Comparison of ENCODE assay signal across 9 cellular contexts in the genomic region with DNA sequence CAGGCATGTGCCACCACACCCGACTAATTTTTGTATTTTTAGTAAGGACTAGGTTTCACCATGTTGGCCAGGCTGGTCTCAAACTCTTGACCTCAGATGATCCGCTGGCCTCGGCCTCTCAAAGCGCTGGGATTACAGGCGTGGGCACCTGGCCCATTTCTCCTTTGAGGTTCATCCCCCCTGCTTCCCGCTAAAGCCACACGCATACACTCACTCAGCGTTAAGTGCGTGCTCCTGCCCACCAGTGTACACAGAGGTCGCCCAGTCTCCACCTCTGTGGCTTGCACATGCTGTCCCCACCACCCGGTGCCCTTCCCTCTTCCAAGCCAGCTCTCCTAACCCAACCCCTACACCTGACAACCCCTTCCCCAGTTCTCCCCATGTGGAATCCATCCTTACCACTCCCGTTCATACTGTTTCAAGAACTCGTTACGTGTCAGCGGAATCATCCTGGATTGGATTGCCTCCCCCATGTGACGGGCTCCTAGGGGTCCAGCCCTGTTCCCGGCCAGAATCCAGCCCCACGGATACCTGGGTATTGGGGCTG. TPM values are rescaled to one million over a fixed set of nuclear protein-coding genes. Genes with fewer than 3 reads are reported as not detected.
DNase-seq lines count a peak whose midpoint lies in the region; ATAC-seq and TF ChIP-seq lines count a peak whose summit lies in the region.
"Had no signal": no experiment of that assay in that cellular context is flagged by ENCODE, and none has a peak within 500 bp of the region (broad histone marks: within the 10 kb centered on the region; RNA-seq: fewer than 3 reads in every experiment).

No MANE protein-coding gene starts in this region.

- H3K36me3 ChIP-seq in DOHH2 (ENCODE audit: control insufficient read depth, low read length) (no peaks in the 10 kb centered on the region), OCI-LY3 (replicated peaks; ENCODE audit: low read depth, low read length) (peaks cover 12% of the 10 kb centered on the region)

- H3K4me2 ChIP-seq in DOHH2 (ENCODE audit: low read length) (peak overlapping the region; percentile 89), OCI-LY3 (ENCODE audit: low read length) (peak overlapping the region; percentile 68)

- H3K27me3 ChIP-seq in DOHH2 (ENCODE audit: control insufficient read depth, low read length) = no peaks in the 10 kb centered on the region
- no peaks in the 10 kb centered on the region for H3K27me3 ChIP-seq in OCI-LY3 (ENCODE audit: low read depth, low read length)

- H4K20me1 ChIP-seq in DOHH2 (ENCODE audit: control insufficient read depth, insufficient read depth, low read depth, low read length) = no peaks in the 10 kb centered on the region
- no peaks in the 10 kb centered on the region for H4K20me1 ChIP-seq in OCI-LY3 (ENCODE audit: insufficient read depth, low read length)

- peak overlapping the region; percentile 53 for H3K9ac ChIP-seq in OCI-LY3 (ENCODE audit: low read length)

- H3K36me3 Mint-ChIP-seq in effector memory CD8-positive, alpha-beta T cell (ENCODE audit: insufficient read depth) = peaks cover 11% of the 10 kb centered on the region

- H3K4me1 Mint-ChIP-seq in effector memory CD8-positive, alpha-beta T cell (ENCODE audit: low read depth in 2 of 2) = peaks cover 21 to 22% of the 10 kb centered on the region in 2 donors

- H3K9me2 ChIP-seq in DOHH2 (replicated peaks; ENCODE audit: control insufficient read depth, low read length) = no peaks in the 10 kb centered on the region

- DNase-seq in effector memory CD8-positive, alpha-beta T cell = no peak
- DNase-seq in sciatic nerve (ENCODE audit: low spot score) = no peak
- no peak for DNase-seq in NCI-H146 (lab: John Stamatoyannopoulos, UW)
- no peak for DNase-seq in NCI-H748 treated with DMSO at 0.1 percent for 48 hours (lab: John Stamatoyannopoulos, UW)

- H3K9me3 Mint-ChIP-seq in effector memory CD8-positive, alpha-beta T cell = no peaks in the 10 kb centered on the region

- H3K9me3 ChIP-seq in DOHH2 (ENCODE audit: control insufficient read depth, insufficient read depth, low read length) = peaks cover 13% of the 10 kb centered on the region
- H3K9me3 ChIP-seq in OCI-LY3 (ENCODE audit: insufficient read depth, low read length) = peaks cover 12% of the 10 kb centered on the region

- H3K79me2 ChIP-seq in DOHH2 (ENCODE audit: control insufficient read depth, low read length) = no peaks in the 10 kb centered on the region
- no peaks in the 10 kb centered on the region for H3K79me2 ChIP-seq in OCI-LY3 (ENCODE audit: low read length)

- peak overlapping the region; percentile 90 to 92 for H3K4me3 Mint-ChIP-seq in effector memory CD8-positive, alpha-beta T cell

- TF ChIP-seq CTCF in DOHH2 (IDR thresholded peaks at IDR 0.05; ENCODE audit: low read depth, low read length, poor library complexity, severe bottlenecking) = no peak
- no peak for TF ChIP-seq CTCF in OCI-LY3 (IDR thresholded peaks at IDR 0.05; ENCODE audit: low read depth, low read length)

- H3K4me1 ChIP-seq in DOHH2 (ENCODE audit: control insufficient read depth, low read length) (peaks cover 50% of the 10 kb centered on the region), OCI-LY3 (ENCODE audit: low read length) (peaks cover 51% of the 10 kb centered on the region)

- H3K4me3 ChIP-seq in DOHH2 (ENCODE audit: low read length) (peak overlapping the region; percentile 75), OCI-LY3 (ENCODE audit: low read length) (peak overlapping the region; percentile 67)

- ATAC-seq in effector memory CD8-positive, alpha-beta T cell (replicated peaks) = peak; percentile 9
- ATAC-seq in sciatic nerve (peak; percentile 51), HG02840 (IDR thresholded peaks at IDR 0.05; ENCODE audit: low FRiP score, unreplicated experiment) (no peak), GM21447 (IDR thresholded peaks at IDR 0.05; ENCODE audit: unreplicated experiment) (no peak)

- H3K27me3 Mint-ChIP-seq in effector memory CD8-positive, alpha-beta T cell = no peaks in the 10 kb centered on the region

- H3F3A ChIP-seq in DOHH2 (ENCODE audit: control insufficient read depth, insufficient read depth) = peaks cover 9% of the 10 kb centered on the region

- no peak overlapping the region for H3K27ac ChIP-seq in DOHH2 (ENCODE audit: low read depth, low read length)
- no peak overlapping the region for H3K27ac ChIP-seq in OCI-LY3 (ENCODE audit: low read length)

- intact Hi-C loops in sciatic nerve (cut with DNase I) = no loop called here

- peak overlapping the region; percentile 95 to 97 for H3K27ac Mint-ChIP-seq in effector memory CD8-positive, alpha-beta T cell

- H2AFZ ChIP-seq in OCI-LY3 (ENCODE audit: low read depth, low read length) = peak overlapping the region; percentile 84

RNA-seq across cellular contexts. Expression of a gene that starts 15.7 kb away (rescaled TPM):
- 40.0 TPM for total RNA-seq in sciatic nerve

RNA-seq across cellular contexts. Expression of a gene that starts 22.6 kb away (rescaled TPM):
- 18.9 TPM for total RNA-seq in sciatic nerve

RNA-seq across cellular contexts. Expression of a gene that starts 54.4 kb away (rescaled TPM):
- not detected for total RNA-seq in sciatic nerve
- total RNA-seq: left cardiac atrium had no signal

Comparison
In these comparisons a context has a peak if more than half of its experiments do, and no peak if none do; other contexts are left out.
1. ATAC-seq: peak in effector memory CD8-positive, alpha-beta T cell (single experiment) and sciatic nerve (single experiment); none in HG02840 (single experiment) and GM21447 (single experiment).